42 cellular contexts compared by ENCODE assay signal in the genomic region with DNA sequence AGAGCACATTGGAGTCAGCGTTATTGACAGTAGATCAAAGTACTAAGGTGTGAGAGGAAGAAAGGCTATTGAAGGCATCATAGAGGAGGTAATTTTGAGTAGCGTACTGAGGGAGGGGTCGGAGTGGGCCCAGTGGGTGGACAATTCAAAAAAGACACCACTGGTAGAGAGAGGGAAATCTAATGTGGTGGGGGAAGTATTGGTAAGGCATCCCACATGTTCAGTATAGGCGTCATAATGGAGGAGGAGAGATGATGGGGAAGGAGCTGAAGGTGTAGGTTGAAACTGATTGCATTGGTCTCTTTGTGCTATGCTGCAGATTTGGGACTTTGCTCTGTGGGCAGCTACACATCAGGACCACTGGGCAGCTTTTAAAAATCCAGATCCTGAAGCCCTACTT. TPM values are rescaled to one million over a fixed set of nuclear protein-coding genes. Genes with fewer than 3 reads are reported as not detected.
"Had no signal": no experiment of that assay in that cellular context is flagged by ENCODE, and none has a peak within 500 bp of the region (broad histone marks: within the 10 kb centered on the region; RNA-seq: fewer than 3 reads in every experiment).

No MANE protein-coding gene starts in this region.

- DNase-seq: activated effector memory CD4-positive, alpha-beta T cell treated with anti-CD3 and anti-CD28 coated beads, Interleukin-2, amount 50 U/mL, for 16 hours; activated effector memory CD4-positive, alpha-beta T cell treated with Interleukin-2 at 50 U/mL for 16 hours; activated gamma-delta T cell; activated gamma-delta T cell treated with Interleukin-2 at 50 U/mL for 16 hours; activated naive CD4-positive, alpha-beta T cell; activated naive CD4-positive, alpha-beta T cell treated with anti-CD3 and anti-CD28 coated beads, Interleukin-2, amount 50 U/mL, for 16 hours; activated naive CD4-positive, alpha-beta T cell treated with Interleukin-2 at 50 U/mL for 16 hours; activated naive CD8-positive, alpha-beta T cell treated with anti-CD3 and anti-CD28 coated beads for 36 hours; activated naive CD8-positive, alpha-beta T cell treated with anti-CD3 and anti-CD28 coated beads, Interleukin-2, amount 10 ng/mL, durations not matched to agents 7 days and 5 days; activated naive CD8-positive, alpha-beta T cell treated with anti-CD3 and anti-CD28 coated beads, Interleukin-2, amount 50 U/mL, for 24 hours; activated T-cell treated with anti-CD3 and anti-CD28 coated beads, Interleukin-2, amount 50 U/mL, for 1 hour; activated T-cell treated with anti-CD3 and anti-CD28 coated beads, Interleukin-2, amount 50 U/mL, for 24 hours; activated T-cell treated with anti-CD3 and anti-CD28 coated beads, Interleukin-2, amount 50 U/mL, for 4 hours; activated T-cell treated with anti-CD3 and anti-CD28 coated beads, Interleukin-2, amount 50 U/mL, for 48 hours; activated T-cell treated with anti-CD3 and anti-CD28 coated beads, Interleukin-2, amount 50 U/mL, for 72 hours; adrenal gland; amniotic stem cell; amygdala; anterior cingulate cortex; aorta; body of pancreas; brain microvascular endothelial cell; caudate nucleus; central memory CD4-positive, alpha-beta T cell; cerebellar nuclear complex had no signal

- H3K27me3 Mint-ChIP-seq: activated naive CD4-positive, alpha-beta T cell treated with anti-CD3 and anti-CD28 coated beads, Interleukin-2, amount 50 U/mL, for 24 hours; activated naive CD8-positive, alpha-beta T cell; activated naive CD8-positive, alpha-beta T cell treated with anti-CD3 and anti-CD28 coated beads for 36 hours; activated T-cell treated with anti-CD3 and anti-CD28 coated beads, Interleukin-2, amount 50 U/mL, for 24 hours had no signal

- H3K4me1 ChIP-seq: adrenal gland, ascending aorta, body of pancreas, breast epithelium had no signal

- H3K9me3 Mint-ChIP-seq: activated naive CD4-positive, alpha-beta T cell treated with anti-CD3 and anti-CD28 coated beads, Interleukin-2, amount 50 U/mL, for 24 hours; activated naive CD8-positive, alpha-beta T cell treated with anti-CD3 and anti-CD28 coated beads for 36 hours; activated naive CD8-positive, alpha-beta T cell treated with anti-CD3 and anti-CD28 coated beads, Interleukin-2, amount 10 ng/mL, durations not matched to agents 7 days and 5 days; activated naive CD8-positive, alpha-beta T cell treated with anti-CD3 and anti-CD28 coated beads, Interleukin-2, amount 50 U/mL, for 24 hours; activated T-cell treated with anti-CD3 and anti-CD28 coated beads, Interleukin-2, amount 50 U/mL, for 24 hours; activated T-cell treated with anti-CD3 and anti-CD28 coated beads, Interleukin-2, amount 50 U/mL, for 4 hours; activated T-cell treated with anti-CD3 and anti-CD28 coated beads, Interleukin-2, amount 50 U/mL, for 72 hours; activated T-helper 1 cell treated with anti-CD3 and anti-CD28 coated beads, Interleukin-12 subunit alpha, Interleukin-12 subunit beta, Interleukin-2, Interleukin-4 antibody, amounts not matched to agents 30 ng/mL and 10 ng/mL and 1 ng/mL, durations not matched to agents 14 hours and 24 hours and 36 hours; activated T-helper 2 cell treated with anti-CD3 and anti-CD28 coated beads, Interferon-gamma antibody, Interleukin-2, Interleukin-4, amounts not matched to agents 10 μg/mL and 5 μg/mL and 100 μg/mL, durations not matched to agents 14 hours and 24 hours and 36 hours; brain; central memory CD8-positive, alpha-beta T cell had no signal

- H3K4me3 ChIP-seq: adrenal gland, ascending aorta, body of pancreas, breast epithelium, cardiac muscle cell had no signal

- H3K27me3 ChIP-seq: ascending aorta, body of pancreas, brain microvascular endothelial cell had no signal

- H3K36me3 ChIP-seq: adrenal gland, ascending aorta, brain microvascular endothelial cell, breast epithelium, cardiac muscle cell had no signal

- H3K27ac Mint-ChIP-seq: activated naive CD4-positive, alpha-beta T cell treated with anti-CD3 and anti-CD28 coated beads, Interleukin-2, amount 50 U/mL, for 24 hours; activated naive CD4-positive, alpha-beta T cell treated with anti-CD3 and anti-CD28 coated beads, Interleukin-2, amount 50 U/mL, for 72 hours; activated naive CD8-positive, alpha-beta T cell; activated naive CD8-positive, alpha-beta T cell treated with anti-CD3 and anti-CD28 coated beads for 36 hours; activated naive CD8-positive, alpha-beta T cell treated with anti-CD3 and anti-CD28 coated beads, Interleukin-2, amount 10 ng/mL, durations not matched to agents 7 days and 5 days; activated naive CD8-positive, alpha-beta T cell treated with anti-CD3 and anti-CD28 coated beads, Interleukin-2, amount 50 U/mL, for 24 hours; activated T-cell treated with anti-CD3 and anti-CD28 coated beads, Interleukin-2, amount 50 U/mL, for 24 hours; activated T-cell treated with anti-CD3 and anti-CD28 coated beads, Interleukin-2, amount 50 U/mL, for 72 hours; activated T-helper 1 cell treated with anti-CD3 and anti-CD28 coated beads, Interleukin-12 subunit alpha, Interleukin-12 subunit beta, Interleukin-2, Interleukin-4 antibody, amounts not matched to agents 30 ng/mL and 10 ng/mL and 1 ng/mL, durations not matched to agents 14 hours and 24 hours and 36 hours; activated T-helper 17 cell treated with anti-CD3 and anti-CD28 coated beads, Interleukin-2, amount 50 U/mL, for 72 hours; activated T-helper 2 cell treated with anti-CD3 and anti-CD28 coated beads, Interferon-gamma antibody, Interleukin-2, Interleukin-4, amounts not matched to agents 10 μg/mL and 5 μg/mL and 100 μg/mL, durations not matched to agents 14 hours and 24 hours and 36 hours; brain had no signal

- H3K36me3 Mint-ChIP-seq: activated naive CD4-positive, alpha-beta T cell treated with anti-CD3 and anti-CD28 coated beads, Interleukin-2, amount 50 U/mL, for 24 hours; activated naive CD4-positive, alpha-beta T cell treated with anti-CD3 and anti-CD28 coated beads, Interleukin-2, amount 50 U/mL, for 72 hours; activated naive CD8-positive, alpha-beta T cell; activated naive CD8-positive, alpha-beta T cell treated with anti-CD3 and anti-CD28 coated beads for 36 hours; activated naive CD8-positive, alpha-beta T cell treated with anti-CD3 and anti-CD28 coated beads, Interleukin-2, amount 10 ng/mL, durations not matched to agents 7 days and 5 days; brain had no signal

- FAIRE-seq: astrocyte, colon had no signal

- H3K4me1 Mint-ChIP-seq: activated naive CD4-positive, alpha-beta T cell treated with anti-CD3 and anti-CD28 coated beads, Interleukin-2, amount 50 U/mL, for 24 hours; activated naive CD8-positive, alpha-beta T cell treated with anti-CD3 and anti-CD28 coated beads for 36 hours; activated naive CD8-positive, alpha-beta T cell treated with anti-CD3 and anti-CD28 coated beads, Interleukin-2, amount 10 ng/mL, durations not matched to agents 7 days and 5 days; activated naive CD8-positive, alpha-beta T cell treated with anti-CD3 and anti-CD28 coated beads, Interleukin-2, amount 50 U/mL, for 24 hours; activated T-helper 17 cell treated with anti-CD3 and anti-CD28 coated beads, Interleukin-2, amount 50 U/mL, for 72 hours; brain had no signal

- ATAC-seq: activated naive CD4-positive, alpha-beta T cell treated with anti-CD3 and anti-CD28 coated beads, Interleukin-2, amount 50 U/mL, for 72 hours; activated naive CD8-positive, alpha-beta T cell treated with anti-CD3 and anti-CD28 coated beads, Interleukin-2, amount 50 U/mL, for 24 hours; activated T-cell treated with anti-CD3 and anti-CD28 coated beads, Interleukin-2, amount 50 U/mL, for 4 hours; activated T-cell treated with anti-CD3 and anti-CD28 coated beads, Interleukin-2, amount 50 U/mL, for 72 hours; activated T-helper 17 cell treated with anti-CD3 and anti-CD28 coated beads, Interleukin-2, amount 50 U/mL, for 72 hours; body of pancreas had no signal

- H3K27ac ChIP-seq: adrenal gland, ascending aorta, body of pancreas, brain microvascular endothelial cell, breast epithelium, cardiac muscle cell had no signal

- H3K4me3 Mint-ChIP-seq: activated naive CD4-positive, alpha-beta T cell treated with anti-CD3 and anti-CD28 coated beads, Interleukin-2, amount 50 U/mL, for 24 hours; activated naive CD8-positive, alpha-beta T cell; activated naive CD8-positive, alpha-beta T cell treated with anti-CD3 and anti-CD28 coated beads for 36 hours; activated naive CD8-positive, alpha-beta T cell treated with anti-CD3 and anti-CD28 coated beads, Interleukin-2, amount 10 ng/mL, durations not matched to agents 7 days and 5 days; activated naive CD8-positive, alpha-beta T cell treated with anti-CD3 and anti-CD28 coated beads, Interleukin-2, amount 50 U/mL, for 24 hours; activated T-cell treated with anti-CD3 and anti-CD28 coated beads, Interleukin-2, amount 50 U/mL, for 24 hours; activated T-cell treated with anti-CD3 and anti-CD28 coated beads, Interleukin-2, amount 50 U/mL, for 4 hours; activated T-cell treated with anti-CD3 and anti-CD28 coated beads, Interleukin-2, amount 50 U/mL, for 72 hours; activated T-helper 1 cell treated with anti-CD3 and anti-CD28 coated beads, Interleukin-12 subunit alpha, Interleukin-12 subunit beta, Interleukin-2, Interleukin-4 antibody, amounts not matched to agents 30 ng/mL and 10 ng/mL and 1 ng/mL, durations not matched to agents 14 hours and 24 hours and 36 hours; activated T-helper 17 cell treated with anti-CD3 and anti-CD28 coated beads, Interleukin-2, amount 50 U/mL, for 72 hours; brain; central memory CD8-positive, alpha-beta T cell had no signal

- H3K9me3 ChIP-seq: adrenal gland, ascending aorta, body of pancreas, breast epithelium had no signal

RNA-seq across cellular contexts. Expression of gene KRT77, which starts 23.7 kb away (rescaled TPM):
- total RNA-seq: activated naive CD4-positive, alpha-beta T cell treated with anti-CD3 and anti-CD28 coated beads, Interleukin-2, amount 50 U/mL, for 72 hours; activated naive CD8-positive, alpha-beta T cell treated with anti-CD3 and anti-CD28 coated beads for 36 hours; activated naive CD8-positive, alpha-beta T cell treated with anti-CD3 and anti-CD28 coated beads, Interleukin-2, amount 10 ng/mL, durations not matched to agents 7 days and 5 days; activated T-cell treated with anti-CD3 and anti-CD28 coated beads, Interleukin-2, amount 50 U/mL, for 4 hours; activated T-cell treated with anti-CD3 and anti-CD28 coated beads, Interleukin-2, amount 50 U/mL, for 72 hours; activated T-helper 1 cell treated with anti-CD3 and anti-CD28 coated beads, Interleukin-12 subunit alpha, Interleukin-12 subunit beta, Interleukin-2, Interleukin-4 antibody, amounts not matched to agents 30 ng/mL and 10 ng/mL and 1 ng/mL, durations not matched to agents 14 hours and 24 hours and 36 hours; activated T-helper 17 cell treated with anti-CD3 and anti-CD28 coated beads, Interleukin-2, amount 50 U/mL, for 72 hours; activated T-helper 2 cell treated with anti-CD3 and anti-CD28 coated beads, Interferon-gamma antibody, Interleukin-2, Interleukin-4, amounts not matched to agents 10 μg/mL and 5 μg/mL and 100 μg/mL, durations not matched to agents 14 hours and 24 hours and 36 hours; adrenal gland; aorta; ascending aorta; astrocyte; body of pancreas; cardiac muscle cell; cardiac septum; chondrocyte had no signal
- polyA plus RNA-seq: adrenal gland, aorta, cardiac muscle cell had no signal

RNA-seq across cellular contexts. Expression of gene KRT1, which starts 46.8 kb away (rescaled TPM):
- total RNA-seq: activated naive CD4-positive, alpha-beta T cell treated with anti-CD3 and anti-CD28 coated beads, Interleukin-2, amount 50 U/mL, for 72 hours; activated naive CD8-positive, alpha-beta T cell treated with anti-CD3 and anti-CD28 coated beads for 36 hours; activated naive CD8-positive, alpha-beta T cell treated with anti-CD3 and anti-CD28 coated beads, Interleukin-2, amount 10 ng/mL, durations not matched to agents 7 days and 5 days; activated T-cell treated with anti-CD3 and anti-CD28 coated beads, Interleukin-2, amount 50 U/mL, for 72 hours; activated T-helper 1 cell treated with anti-CD3 and anti-CD28 coated beads, Interleukin-12 subunit alpha, Interleukin-12 subunit beta, Interleukin-2, Interleukin-4 antibody, amounts not matched to agents 30 ng/mL and 10 ng/mL and 1 ng/mL, durations not matched to agents 14 hours and 24 hours and 36 hours; activated T-helper 17 cell treated with anti-CD3 and anti-CD28 coated beads, Interleukin-2, amount 50 U/mL, for 72 hours; ascending aorta; astrocyte; body of pancreas; breast epithelium; cardiac muscle cell; cardiac septum; chondrocyte had no signal
- polyA plus RNA-seq: adipose tissue, adrenal gland, aorta, cardiac muscle cell had no signal

RNA-seq across cellular contexts. Expression of gene KRT76, which starts 50.1 kb away (rescaled TPM):
- total RNA-seq: activated naive CD4-positive, alpha-beta T cell treated with anti-CD3 and anti-CD28 coated beads, Interleukin-2, amount 50 U/mL, for 72 hours; activated naive CD8-positive, alpha-beta T cell treated with anti-CD3 and anti-CD28 coated beads for 36 hours; activated naive CD8-positive, alpha-beta T cell treated with anti-CD3 and anti-CD28 coated beads, Interleukin-2, amount 10 ng/mL, durations not matched to agents 7 days and 5 days; activated T-cell treated with anti-CD3 and anti-CD28 coated beads, Interleukin-2, amount 50 U/mL, for 4 hours; activated T-cell treated with anti-CD3 and anti-CD28 coated beads, Interleukin-2, amount 50 U/mL, for 72 hours; activated T-helper 1 cell treated with anti-CD3 and anti-CD28 coated beads, Interleukin-12 subunit alpha, Interleukin-12 subunit beta, Interleukin-2, Interleukin-4 antibody, amounts not matched to agents 30 ng/mL and 10 ng/mL and 1 ng/mL, durations not matched to agents 14 hours and 24 hours and 36 hours; activated T-helper 17 cell treated with anti-CD3 and anti-CD28 coated beads, Interleukin-2, amount 50 U/mL, for 72 hours; activated T-helper 2 cell treated with anti-CD3 and anti-CD28 coated beads, Interferon-gamma antibody, Interleukin-2, Interleukin-4, amounts not matched to agents 10 μg/mL and 5 μg/mL and 100 μg/mL, durations not matched to agents 14 hours and 24 hours and 36 hours; adrenal gland; aorta; ascending aorta; astrocyte; body of pancreas; breast epithelium; cardiac muscle cell; cardiac septum; cerebellum; chondrocyte had no signal
- polyA plus RNA-seq: adipose tissue, adrenal gland, aorta, cardiac muscle cell had no signal
